ENCODE assay signal across 18 cellular contexts in the genomic region with DNA sequence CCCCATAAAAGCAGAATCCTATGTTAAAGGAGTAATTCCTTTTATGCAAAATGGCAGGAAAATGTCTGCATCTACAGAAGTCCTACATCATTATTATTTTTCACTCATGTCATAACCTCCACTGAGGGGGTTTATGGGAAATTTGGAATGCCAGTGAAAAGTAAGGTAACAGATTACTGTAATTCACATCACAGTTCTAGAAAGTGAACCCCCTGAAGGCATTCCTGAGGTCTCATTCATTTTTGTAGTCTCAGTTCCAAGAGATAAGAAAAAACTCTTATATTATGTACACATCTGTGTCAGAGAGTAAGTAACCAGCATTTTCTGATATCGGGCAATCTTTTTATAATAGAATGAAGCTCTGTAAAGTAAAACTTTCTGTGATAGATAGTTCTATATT. TPM values are rescaled to one million over a fixed set of nuclear protein-coding genes. Genes with fewer than 3 reads are reported as not detected.
DNase-seq lines count a peak whose midpoint lies in the region; ATAC-seq, FAIRE-seq and TF ChIP-seq lines count a peak whose summit lies in the region.
"Had no signal": no experiment of that assay in that cellular context is flagged by ENCODE, and none has a peak within 500 bp of the region (broad histone marks: within the 10 kb centered on the region; RNA-seq: fewer than 3 reads in every experiment).

No MANE protein-coding gene starts in this region.

- H3K27me3 ChIP-seq in brain microvascular endothelial cell (replicated peaks) = no peaks in the 10 kb centered on the region

- intact Hi-C loops in CD14-positive monocyte (cut with micrococcal nuclease) = no loop called here

- peaks cover 0 to 2% (median 0%) of the 10 kb centered on the region in 3 donors for H3K27me3 Mint-ChIP-seq in CD14-positive monocyte (ENCODE audit: low read depth in 3 of 3)
- H3K27me3 Mint-ChIP-seq in progenitor cell of endocrine pancreas = no peaks in the 10 kb centered on the region

- TF ChIP-seq CTCF in CD14-positive monocyte (IDR thresholded peaks at IDR 0.05) = no peak
- no peak for TF ChIP-seq CTCF in brain microvascular endothelial cell (IDR thresholded peaks at IDR 0.05; ENCODE audit: low read depth, low read length, missing control alignments)
- TF ChIP-seq CTCF in fibroblast of the aortic adventitia (IDR thresholded peaks at IDR 0.05; ENCODE audit: insufficient read depth, low read length) = no peak
- TF ChIP-seq CTCF in progenitor cell of endocrine pancreas (IDR thresholded peaks at IDR 0.05; ENCODE audit: unreplicated experiment) = no peak

- peaks cover 48% of the 10 kb centered on the region for H3K4me1 Mint-ChIP-seq in CD14-positive monocyte
- peaks cover 36% of the 10 kb centered on the region for H3K4me1 Mint-ChIP-seq in progenitor cell of endocrine pancreas (ENCODE audit: low read depth)
- H3K4me1 Mint-ChIP-seq: CD4-positive, alpha-beta memory T cell had no signal

- no peak for TF ChIP-seq POLR2A in GM12892 (IDR thresholded peaks at IDR 0.05; ENCODE audit: low read depth, low read length)

- FAIRE-seq in GM12892 (lab: Jason Lieb, UNC) = no peak
- FAIRE-seq: G401.6, H54 had no signal

- peaks cover 4 to 5% of the 10 kb centered on the region in 2 donors for H3K36me3 Mint-ChIP-seq in CD14-positive monocyte
- H3K36me3 Mint-ChIP-seq in progenitor cell of endocrine pancreas (ENCODE audit: insufficient read depth) = peaks cover 6% of the 10 kb centered on the region
- H3K36me3 Mint-ChIP-seq in activated naive CD4-positive, alpha-beta T cell treated with anti-CD3 and anti-CD28 coated beads, Interleukin-2, amount 50 U/mL, for 72 hours = peaks cover 0 to 4% of the 10 kb centered on the region in 2 donors
- H3K36me3 Mint-ChIP-seq: CD4-positive, alpha-beta memory T cell had no signal

- H3K27ac Mint-ChIP-seq in CD14-positive monocyte (peak overlapping the region; percentile 83 to 91 (median 87)), progenitor cell of endocrine pancreas (peak overlapping the region; percentile 36)
- no peak overlapping the region for H3K27ac Mint-ChIP-seq in activated naive CD4-positive, alpha-beta T cell treated with anti-CD3 and anti-CD28 coated beads, Interleukin-2, amount 50 U/mL, for 72 hours
- H3K27ac Mint-ChIP-seq: CD4-positive, alpha-beta memory T cell; HFFc6 had no signal

- H3K9me3 Mint-ChIP-seq in CD14-positive monocyte (peaks cover 6 to 16% (median 10%) of the 10 kb centered on the region in 7 donors), progenitor cell of endocrine pancreas (ENCODE audit: low read depth) (peaks cover 11% of the 10 kb centered on the region)
- H3K9me3 Mint-ChIP-seq in activated naive CD4-positive, alpha-beta T cell treated with anti-CD3 and anti-CD28 coated beads, Interleukin-2, amount 50 U/mL, for 72 hours = peaks cover 0 to 9% of the 10 kb centered on the region in 2 donors
- H3K9me3 Mint-ChIP-seq: HFFc6 had no signal

- H3K4me3 ChIP-seq in brain microvascular endothelial cell (ENCODE audit: low read depth, low read length) (no peak overlapping the region), fibroblast of the aortic adventitia (ENCODE audit: low read depth, low read length) (no peak overlapping the region)
- H3K4me3 ChIP-seq: GM12878, HAP-1 had no signal

- DNase-seq in CD14-positive monocyte (ENCODE audit: low spot score) (no peak), brain microvascular endothelial cell (peak; percentile 18), fibroblast of the aortic adventitia (ENCODE audit: low read depth) (peak; percentile 55), progenitor cell of endocrine pancreas (ENCODE audit: low spot score, unreplicated experiment) (no peak), GM12892 (ENCODE audit: insufficient read length) (no peak), SHP77 (lab: John Stamatoyannopoulos, UW) (no peak)
- no peak for DNase-seq in activated naive CD4-positive, alpha-beta T cell treated with anti-CD3 and anti-CD28 coated beads, Interleukin-2, amount 50 U/mL, for 72 hours (ENCODE audit: low spot score in 2 of 2)
- no peak for DNase-seq in stimulated activated CD4-positive, alpha-beta T cell treated with anti-CD3 and anti-CD28 coated beads, Interleukin-1b, Interleukin-23, amount 100 ng/mL, for 48 hours
- DNase-seq: CD4-positive, alpha-beta memory T cell; COR-L47; DMS153; DND-41; GOT3; HFFc6 had no signal

- no peaks in the 10 kb centered on the region for H3K36me3 ChIP-seq in brain microvascular endothelial cell (replicated peaks)
- H3K36me3 ChIP-seq: HAP-1 had no signal

- in situ Hi-C loops in brain microvascular endothelial cell (cut with HindIII; ENCODE audit: low pct_ligation_motif_present, low sequenced_read_pairs) = loop anchor here (25.0 kb wide), 1 partner anchor 160 kb away; no protein-coding TSS in a partner anchor

- ATAC-seq in activated naive CD4-positive, alpha-beta T cell treated with anti-CD3 and anti-CD28 coated beads, Interleukin-2, amount 50 U/mL, for 72 hours = no peak
- ATAC-seq: GM12878 had no signal

- H3K4me3 Mint-ChIP-seq in CD14-positive monocyte = peak overlapping the region in 1 of 2 donors; percentile 70
- H3K4me3 Mint-ChIP-seq in progenitor cell of endocrine pancreas (ENCODE audit: low read depth) = no peak overlapping the region
- H3K4me3 Mint-ChIP-seq: CD4-positive, alpha-beta memory T cell; HFFc6 had no signal

- H3K27ac ChIP-seq in brain microvascular endothelial cell = no peak overlapping the region

RNA-seq across cellular contexts. Expression of gene BCAT1, which starts 28.8 kb away (rescaled TPM):
- 10 to 100 TPM; 15.2 to 16.9 TPM for polyA plus RNA-seq in CD14-positive monocyte
- total RNA-seq in fibroblast of the aortic adventitia (ENCODE audit: low replicate concordance) (186 and 453 TPM in 2 replicates), progenitor cell of endocrine pancreas (52.9 and 65.8 TPM in 2 replicates)
- polyA plus RNA-seq in GM12892 (2012; ENCODE audit: missing spikeins) = 60.5 TPM
- total RNA-seq in activated naive CD4-positive, alpha-beta T cell treated with anti-CD3 and anti-CD28 coated beads, Interleukin-2, amount 50 U/mL, for 72 hours = 10 to 100 TPM in 1 of 2 donors, 1 to 10 TPM in 1; 6.3 to 42.8 TPM

Comparison
In these comparisons a context has a peak if more than half of its experiments do, and no peak if none do; other contexts are left out.
1. DNase-seq: peak in brain microvascular endothelial cell (single experiment) and fibroblast of the aortic adventitia (single experiment); none in CD14-positive monocyte (single experiment), progenitor cell of endocrine pancreas (single experiment), GM12892 (single experiment), SHP77 (0 of 2), activated naive CD4-positive, alpha-beta T cell treated with anti-CD3 and anti-CD28 coated beads, Interleukin-2, amount 50 U/mL, for 72 hours (0 of 2) and stimulated activated CD4-positive, alpha-beta T cell treated with anti-CD3 and anti-CD28 coated beads, Interleukin-1b, Interleukin-23, amount 100 ng/mL, for 48 hours (single experiment).
2. H3K27ac Mint-ChIP-seq: peak in CD14-positive monocyte (7 of 7) and progenitor cell of endocrine pancreas (single experiment); none in activated naive CD4-positive, alpha-beta T cell treated with anti-CD3 and anti-CD28 coated beads, Interleukin-2, amount 50 U/mL, for 72 hours (0 of 2).